1 cellular context compared by ENCODE assay signal in the genomic region with DNA sequence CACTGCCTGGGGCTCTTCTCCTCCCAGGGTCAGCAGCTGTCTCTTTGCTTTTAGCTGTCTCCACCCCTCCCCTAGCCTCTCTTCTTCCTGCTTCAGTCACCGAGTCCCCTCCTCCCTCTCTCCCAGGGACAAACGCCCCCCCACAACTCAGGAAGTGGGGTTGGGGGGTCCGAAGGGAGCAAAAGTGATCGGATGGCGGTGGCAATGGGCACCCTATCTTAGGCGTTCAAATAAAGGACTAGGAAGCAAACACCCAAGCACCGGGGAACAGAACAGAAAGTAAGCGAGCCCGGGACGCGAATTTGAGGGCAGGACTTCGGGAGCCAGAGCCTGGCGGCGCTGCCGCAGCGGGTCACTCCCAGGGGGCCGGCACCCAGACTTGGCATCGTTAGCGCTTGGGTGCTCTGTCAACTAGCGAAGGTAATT.
TF ChIP-seq lines count a peak whose summit lies in the region.

No MANE protein-coding gene starts in this region.

TF ChIP-seq in HepG2, 621 proteins besides CTCF, POLR2A, EP300 and RAD21 (continues in another document):
- TF ChIP-seq, protein P1, sequence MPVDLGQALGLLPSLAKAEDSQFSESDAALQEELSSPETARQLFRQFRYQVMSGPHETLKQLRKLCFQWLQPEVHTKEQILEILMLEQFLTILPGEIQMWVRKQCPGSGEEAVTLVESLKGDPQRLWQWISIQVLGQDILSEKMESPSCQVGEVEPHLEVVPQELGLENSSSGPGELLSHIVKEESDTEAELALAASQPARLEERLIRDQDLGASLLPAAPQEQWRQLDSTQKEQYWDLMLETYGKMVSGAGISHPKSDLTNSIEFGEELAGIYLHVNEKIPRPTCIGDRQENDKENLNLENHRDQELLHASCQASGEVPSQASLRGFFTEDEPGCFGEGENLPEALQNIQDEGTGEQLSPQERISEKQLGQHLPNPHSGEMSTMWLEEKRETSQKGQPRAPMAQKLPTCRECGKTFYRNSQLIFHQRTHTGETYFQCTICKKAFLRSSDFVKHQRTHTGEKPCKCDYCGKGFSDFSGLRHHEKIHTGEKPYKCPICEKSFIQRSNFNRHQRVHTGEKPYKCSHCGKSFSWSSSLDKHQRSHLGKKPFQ (CRISPR knock-in tag; IDR thresholded peaks at IDR 0.05; ENCODE audit: insufficient replicate concordance): peak; percentile 23
- TF ChIP-seq, protein P2, sequence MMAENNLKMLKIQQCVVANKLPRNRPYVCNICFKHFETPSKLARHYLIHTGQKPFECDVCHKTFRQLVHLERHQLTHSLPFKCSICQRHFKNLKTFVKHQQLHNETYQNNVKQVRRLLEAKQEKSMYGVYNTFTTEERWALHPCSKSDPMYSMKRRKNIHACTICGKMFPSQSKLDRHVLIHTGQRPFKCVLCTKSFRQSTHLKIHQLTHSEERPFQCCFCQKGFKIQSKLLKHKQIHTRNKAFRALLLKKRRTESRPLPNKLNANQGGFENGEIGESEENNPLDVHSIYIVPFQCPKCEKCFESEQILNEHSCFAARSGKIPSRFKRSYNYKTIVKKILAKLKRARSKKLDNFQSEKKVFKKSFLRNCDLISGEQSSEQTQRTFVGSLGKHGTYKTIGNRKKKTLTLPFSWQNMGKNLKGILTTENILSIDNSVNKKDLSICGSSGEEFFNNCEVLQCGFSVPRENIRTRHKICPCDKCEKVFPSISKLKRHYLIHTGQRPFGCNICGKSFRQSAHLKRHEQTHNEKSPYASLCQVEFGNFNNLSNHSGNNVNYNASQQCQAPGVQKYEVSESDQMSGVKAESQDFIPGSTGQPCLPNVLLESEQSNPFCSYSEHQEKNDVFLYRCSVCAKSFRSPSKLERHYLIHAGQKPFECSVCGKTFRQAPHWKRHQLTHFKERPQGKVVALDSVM (CRISPR knock-in tag; IDR thresholded peaks at IDR 0.05): no peak
- no peak for TF ChIP-seq GABPA (IDR thresholded peaks at IDR 0.05; ENCODE audit: low read depth, low read length)
- peak; percentile 27; the same call in 1 of the 2 replicates for TF ChIP-seq GABPA (CRISPR knock-in tag; IDR thresholded peaks at IDR 0.05; ENCODE audit: low read depth)
- no peak for TF ChIP-seq ZNF572 (CRISPR knock-in tag; IDR thresholded peaks at IDR 0.05)
- peak; percentile 59; the same call in 1 of the 2 replicates for TF ChIP-seq ZNF343 (CRISPR knock-in tag; IDR thresholded peaks at IDR 0.05)
- peak; percentile 50; the same call in 1 of the 2 replicates for TF ChIP-seq KAT8 (CRISPR knock-in tag; IDR thresholded peaks at IDR 0.05)
- peak; percentile 61; the same call in 1 of the 2 replicates for TF ChIP-seq DNMT3B (CRISPR knock-in tag; conservative IDR thresholded peaks at IDR 0.05)
- TF ChIP-seq, protein P3, sequence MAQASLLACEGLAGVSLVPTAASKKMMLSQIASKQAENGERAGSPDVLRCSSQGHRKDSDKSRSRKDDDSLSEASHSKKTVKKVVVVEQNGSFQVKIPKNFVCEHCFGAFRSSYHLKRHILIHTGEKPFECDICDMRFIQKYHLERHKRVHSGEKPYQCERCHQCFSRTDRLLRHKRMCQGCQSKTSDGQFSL (CRISPR knock-in tag; IDR thresholded peaks at IDR 0.05): peak; percentile 89; the same call in 1 of the 2 replicates
- TF ChIP-seq TAF1 (CRISPR knock-in tag; IDR thresholded peaks at IDR 0.05): 0 out of 2 replicates have a peak, but pooled peaks have one; percentile 29
- TF ChIP-seq KDM2A (CRISPR knock-in tag; IDR thresholded peaks at IDR 0.05; ENCODE audit: borderline replicate concordance, low read depth): peak; percentile 24; the same call in 1 of the 2 replicates
- TF ChIP-seq ETV5 (CRISPR knock-in tag; IDR thresholded peaks at IDR 0.05; ENCODE audit: borderline replicate concordance): peak; percentile 9; the same call in 1 of the 2 replicates
- TF ChIP-seq, protein P4, sequence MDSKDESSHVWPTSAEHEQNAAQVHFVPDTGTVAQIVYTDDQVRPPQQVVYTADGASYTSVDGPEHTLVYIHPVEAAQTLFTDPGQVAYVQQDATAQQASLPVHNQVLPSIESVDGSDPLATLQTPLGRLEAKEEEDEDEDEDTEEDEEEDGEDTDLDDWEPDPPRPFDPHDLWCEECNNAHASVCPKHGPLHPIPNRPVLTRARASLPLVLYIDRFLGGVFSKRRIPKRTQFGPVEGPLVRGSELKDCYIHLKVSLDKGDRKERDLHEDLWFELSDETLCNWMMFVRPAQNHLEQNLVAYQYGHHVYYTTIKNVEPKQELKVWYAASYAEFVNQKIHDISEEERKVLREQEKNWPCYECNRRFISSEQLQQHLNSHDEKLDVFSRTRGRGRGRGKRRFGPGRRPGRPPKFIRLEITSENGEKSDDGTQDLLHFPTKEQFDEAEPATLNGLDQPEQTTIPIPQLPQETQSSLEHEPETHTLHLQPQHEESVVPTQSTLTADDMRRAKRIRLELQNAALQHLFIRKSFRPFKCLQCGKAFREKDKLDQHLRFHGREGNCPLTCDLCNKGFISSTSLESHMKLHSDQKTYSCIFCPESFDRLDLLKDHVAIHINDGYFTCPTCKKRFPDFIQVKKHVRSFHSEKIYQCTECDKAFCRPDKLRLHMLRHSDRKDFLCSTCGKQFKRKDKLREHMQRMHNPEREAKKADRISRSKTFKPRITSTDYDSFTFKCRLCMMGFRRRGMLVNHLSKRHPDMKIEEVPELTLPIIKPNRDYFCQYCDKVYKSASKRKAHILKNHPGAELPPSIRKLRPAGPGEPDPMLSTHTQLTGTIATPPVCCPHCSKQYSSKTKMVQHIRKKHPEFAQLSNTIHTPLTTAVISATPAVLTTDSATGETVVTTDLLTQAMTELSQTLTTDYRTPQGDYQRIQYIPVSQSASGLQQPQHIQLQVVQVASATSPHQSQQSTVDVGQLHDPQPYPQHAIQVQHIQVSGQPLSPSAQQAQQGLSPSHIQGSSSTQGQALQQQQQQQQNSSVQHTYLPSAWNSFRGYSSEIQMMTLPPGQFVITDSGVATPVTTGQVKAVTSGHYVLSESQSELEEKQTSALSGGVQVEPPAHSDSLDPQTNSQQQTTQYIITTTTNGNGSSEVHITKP (CRISPR knock-in tag; IDR thresholded peaks at IDR 0.05; ENCODE audit: low read depth): 0 out of 2 replicates have a peak, but pooled peaks have one; percentile 28
- no peak for TF ChIP-seq NR2F6 (IDR thresholded peaks at IDR 0.05)
- TF ChIP-seq NR2F6 (CRISPR knock-in tag; IDR thresholded peaks at IDR 0.05): peak; percentile 4; the same call in 1 of the 2 replicates
- TF ChIP-seq U2AF2 (IDR thresholded peaks at IDR 0.05; ENCODE audit: low read depth, low read length): no peak
- TF ChIP-seq SP5 (CRISPR knock-in tag; IDR thresholded peaks at IDR 0.05; ENCODE audit: borderline replicate concordance, low read depth): 0 out of 2 replicates have a peak, but pooled peaks have one; percentile 32
- TF ChIP-seq ZNF562 (CRISPR knock-in tag; IDR thresholded peaks at IDR 0.05; ENCODE audit: borderline replicate concordance): no peak
- 0 out of 2 replicates have a peak, but pooled peaks have one; percentile 9 for TF ChIP-seq FOXA3 (CRISPR knock-in tag; IDR thresholded peaks at IDR 0.05)
- 0 out of 2 replicates have a peak, but pooled peaks have one; percentile 9 for TF ChIP-seq THAP11 (CRISPR knock-in tag; IDR thresholded peaks at IDR 0.05)
- peak; percentile 44; the same call in 1 of the 2 replicates for TF ChIP-seq TGIF2 (CRISPR knock-in tag; IDR thresholded peaks at IDR 0.05)
- TF ChIP-seq FOXP1 (IDR thresholded peaks at IDR 0.05): no peak
- TF ChIP-seq FOXP1 (CRISPR knock-in tag; IDR thresholded peaks at IDR 0.05): 0 out of 2 replicates have a peak, but pooled peaks have one; percentile 48
- TF ChIP-seq, protein P5, sequence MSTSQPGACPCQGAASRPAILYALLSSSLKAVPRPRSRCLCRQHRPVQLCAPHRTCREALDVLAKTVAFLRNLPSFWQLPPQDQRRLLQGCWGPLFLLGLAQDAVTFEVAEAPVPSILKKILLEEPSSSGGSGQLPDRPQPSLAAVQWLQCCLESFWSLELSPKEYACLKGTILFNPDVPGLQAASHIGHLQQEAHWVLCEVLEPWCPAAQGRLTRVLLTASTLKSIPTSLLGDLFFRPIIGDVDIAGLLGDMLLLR (CRISPR knock-in tag; IDR thresholded peaks at IDR 0.05): no peak
- TF ChIP-seq ZNF570 (CRISPR knock-in tag; IDR thresholded peaks at IDR 0.05; ENCODE audit: borderline replicate concordance): no peak
- TF ChIP-seq SRSF4 (IDR thresholded peaks at IDR 0.05; ENCODE audit: low read depth, low read length, poor library complexity, severe bottlenecking): no peak
- peak; percentile 48; the same call in 1 of the 2 replicates for TF ChIP-seq ELF1 (CRISPR knock-in tag; IDR thresholded peaks at IDR 0.05)
- 0 out of 2 replicates have a peak, but pooled peaks have one; percentile 4 for TF ChIP-seq FOSL2 (CRISPR knock-in tag; IDR thresholded peaks at IDR 0.05)
- TF ChIP-seq, protein P6, sequence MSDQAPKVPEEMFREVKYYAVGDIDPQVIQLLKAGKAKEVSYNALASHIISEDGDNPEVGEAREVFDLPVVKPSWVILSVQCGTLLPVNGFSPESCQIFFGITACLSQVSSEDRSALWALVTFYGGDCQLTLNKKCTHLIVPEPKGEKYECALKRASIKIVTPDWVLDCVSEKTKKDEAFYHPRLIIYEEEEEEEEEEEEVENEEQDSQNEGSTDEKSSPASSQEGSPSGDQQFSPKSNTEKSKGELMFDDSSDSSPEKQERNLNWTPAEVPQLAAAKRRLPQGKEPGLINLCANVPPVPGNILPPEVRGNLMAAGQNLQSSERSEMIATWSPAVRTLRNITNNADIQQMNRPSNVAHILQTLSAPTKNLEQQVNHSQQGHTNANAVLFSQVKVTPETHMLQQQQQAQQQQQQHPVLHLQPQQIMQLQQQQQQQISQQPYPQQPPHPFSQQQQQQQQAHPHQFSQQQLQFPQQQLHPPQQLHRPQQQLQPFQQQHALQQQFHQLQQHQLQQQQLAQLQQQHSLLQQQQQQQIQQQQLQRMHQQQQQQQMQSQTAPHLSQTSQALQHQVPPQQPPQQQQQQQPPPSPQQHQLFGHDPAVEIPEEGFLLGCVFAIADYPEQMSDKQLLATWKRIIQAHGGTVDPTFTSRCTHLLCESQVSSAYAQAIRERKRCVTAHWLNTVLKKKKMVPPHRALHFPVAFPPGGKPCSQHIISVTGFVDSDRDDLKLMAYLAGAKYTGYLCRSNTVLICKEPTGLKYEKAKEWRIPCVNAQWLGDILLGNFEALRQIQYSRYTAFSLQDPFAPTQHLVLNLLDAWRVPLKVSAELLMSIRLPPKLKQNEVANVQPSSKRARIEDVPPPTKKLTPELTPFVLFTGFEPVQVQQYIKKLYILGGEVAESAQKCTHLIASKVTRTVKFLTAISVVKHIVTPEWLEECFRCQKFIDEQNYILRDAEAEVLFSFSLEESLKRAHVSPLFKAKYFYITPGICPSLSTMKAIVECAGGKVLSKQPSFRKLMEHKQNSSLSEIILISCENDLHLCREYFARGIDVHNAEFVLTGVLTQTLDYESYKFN (CRISPR knock-in tag; conservative IDR thresholded peaks at IDR 0.05): 0 out of 2 replicates have a peak, but pooled peaks have one; percentile 18
- TF ChIP-seq, protein P7, sequence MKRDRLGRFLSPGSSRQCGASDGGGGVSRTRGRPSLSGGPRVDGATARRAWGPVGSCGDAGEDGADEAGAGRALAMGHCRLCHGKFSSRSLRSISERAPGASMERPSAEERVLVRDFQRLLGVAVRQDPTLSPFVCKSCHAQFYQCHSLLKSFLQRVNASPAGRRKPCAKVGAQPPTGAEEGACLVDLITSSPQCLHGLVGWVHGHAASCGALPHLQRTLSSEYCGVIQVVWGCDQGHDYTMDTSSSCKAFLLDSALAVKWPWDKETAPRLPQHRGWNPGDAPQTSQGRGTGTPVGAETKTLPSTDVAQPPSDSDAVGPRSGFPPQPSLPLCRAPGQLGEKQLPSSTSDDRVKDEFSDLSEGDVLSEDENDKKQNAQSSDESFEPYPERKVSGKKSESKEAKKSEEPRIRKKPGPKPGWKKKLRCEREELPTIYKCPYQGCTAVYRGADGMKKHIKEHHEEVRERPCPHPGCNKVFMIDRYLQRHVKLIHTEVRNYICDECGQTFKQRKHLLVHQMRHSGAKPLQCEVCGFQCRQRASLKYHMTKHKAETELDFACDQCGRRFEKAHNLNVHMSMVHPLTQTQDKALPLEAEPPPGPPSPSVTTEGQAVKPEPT (CRISPR knock-in tag; IDR thresholded peaks at IDR 0.05; ENCODE audit: low read depth): peak; percentile 48; the same call in 1 of the 2 replicates
- no peak for TF ChIP-seq HOXA5 (CRISPR knock-in tag; IDR thresholded peaks at IDR 0.05)
- no peak for TF ChIP-seq SUZ12 (IDR thresholded peaks at IDR 0.05; ENCODE audit: low read depth, low read length)
- TF ChIP-seq ZNF547 (CRISPR knock-in tag; IDR thresholded peaks at IDR 0.05): no peak
- TF ChIP-seq, protein P8, sequence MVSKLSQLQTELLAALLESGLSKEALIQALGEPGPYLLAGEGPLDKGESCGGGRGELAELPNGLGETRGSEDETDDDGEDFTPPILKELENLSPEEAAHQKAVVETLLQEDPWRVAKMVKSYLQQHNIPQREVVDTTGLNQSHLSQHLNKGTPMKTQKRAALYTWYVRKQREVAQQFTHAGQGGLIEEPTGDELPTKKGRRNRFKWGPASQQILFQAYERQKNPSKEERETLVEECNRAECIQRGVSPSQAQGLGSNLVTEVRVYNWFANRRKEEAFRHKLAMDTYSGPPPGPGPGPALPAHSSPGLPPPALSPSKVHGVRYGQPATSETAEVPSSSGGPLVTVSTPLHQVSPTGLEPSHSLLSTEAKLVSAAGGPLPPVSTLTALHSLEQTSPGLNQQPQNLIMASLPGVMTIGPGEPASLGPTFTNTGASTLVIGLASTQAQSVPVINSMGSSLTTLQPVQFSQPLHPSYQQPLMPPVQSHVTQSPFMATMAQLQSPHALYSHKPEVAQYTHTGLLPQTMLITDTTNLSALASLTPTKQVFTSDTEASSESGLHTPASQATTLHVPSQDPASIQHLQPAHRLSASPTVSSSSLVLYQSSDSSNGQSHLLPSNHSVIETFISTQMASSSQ (IDR thresholded peaks at IDR 0.05; ENCODE audit: low read depth): no peak
- TF ChIP-seq, protein P8 (CRISPR knock-in tag; IDR thresholded peaks at IDR 0.05; ENCODE audit: borderline replicate concordance): 0 out of 2 replicates have a peak, but pooled peaks have one; percentile 31
- 0 out of 2 replicates have a peak, but pooled peaks have one; percentile 12 for TF ChIP-seq IRF2 (CRISPR knock-in tag; IDR thresholded peaks at IDR 0.05)
- TF ChIP-seq SNAPC2 (CRISPR knock-in tag; IDR thresholded peaks at IDR 0.05): no peak
- no peak for TF ChIP-seq HNRNPL (IDR thresholded peaks at IDR 0.05; ENCODE audit: low read depth, low read length)
